ENCODE assay signal across 8 cellular contexts in the genomic region with DNA sequence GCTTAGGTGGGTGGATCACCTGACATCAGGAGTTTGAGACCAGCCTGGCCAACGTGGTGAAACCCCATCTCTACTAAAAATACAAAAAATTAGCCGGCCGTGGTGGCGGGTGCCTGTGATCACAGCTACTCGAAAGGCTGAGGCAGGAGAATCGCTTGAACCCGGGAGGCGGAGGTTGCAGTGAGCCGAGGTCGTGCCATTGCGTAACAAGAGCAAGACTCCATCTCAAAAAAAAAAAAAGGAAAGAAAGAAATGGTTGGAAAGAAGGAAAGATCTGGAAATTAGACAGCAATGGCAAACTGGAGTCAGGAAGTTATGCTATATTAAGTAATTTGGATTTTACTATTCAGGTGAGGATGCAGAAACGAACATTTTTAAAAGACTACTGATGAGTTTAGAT. TPM values are rescaled to one million over a fixed set of nuclear protein-coding genes. Genes with fewer than 3 reads are reported as not detected.
DNase-seq lines count a peak whose midpoint lies in the region; ATAC-seq, FAIRE-seq and TF ChIP-seq lines count a peak whose summit lies in the region.
"Not testable (repeated sequence)": the region's sequence is repeated elsewhere in the genome, so short reads cannot be mapped to it uniquely, and the experiment has no call there.

No MANE protein-coding gene starts in this region.

- intact Hi-C loops in IMR-90 (cut with micrococcal nuclease), result not testable (repeated sequence)

- in situ Hi-C loops in IMR-90 (cut with MboI; ENCODE audit: low sequenced_read_pairs), result not testable (repeated sequence)

- not testable (repeated sequence) for H3K23ac ChIP-seq in IMR-90 (ENCODE audit: low read depth, low read length)

- peak overlapping the region in 1 of 11 experiments; percentile 71; a peak in 2 of 22 replicates for H3K9ac ChIP-seq in BLaER1 treated with 17β-estradiol and CSF1 and Interleukin-3, amounts not matched to agents 10 nM and 100 nM
- H3K9ac ChIP-seq in IMR-90 (ENCODE audit: low read depth, low read length); astrocyte (ENCODE audit: low read length): not testable (repeated sequence)

- H4K8ac ChIP-seq in IMR-90 (ENCODE audit: low read depth in 2 of 2, low read length in 2 of 2), result not testable (repeated sequence)

- not testable (repeated sequence) for H2BK20ac ChIP-seq in IMR-90 (ENCODE audit: low read depth, low read length)

- 90% methylated on average over 2 of the region's 12 CpGs; no CpG with 5 or more reads in 1 of the 2 experiments for WGBS in IMR-90 (ENCODE audit: extremely low coverage in 2 of 2, insufficient read length in 1 of 2), 2 experiments

- peaks cover 20% of the 10 kb centered on the region for H3K4me1 Mint-ChIP-seq in activated CD4-positive, alpha-beta memory T cell treated with anti-CD3 and anti-CD28 coated beads, Interleukin-2, amount 10 ng/mL, durations not matched to agents 7 days and 5 days
- H3K4me1 Mint-ChIP-seq in activated naive CD4-positive, alpha-beta T cell treated with anti-CD3 and anti-CD28 coated beads, Interleukin-2, amount 10 ng/mL, durations not matched to agents 7 days and 5 days, result peaks cover 20% of the 10 kb centered on the region
- H3K4me1 Mint-ChIP-seq in astrocyte (ENCODE audit: low read depth, unreplicated experiment) (peaks cover 20% of the 10 kb centered on the region), chondrocyte (ENCODE audit: low read depth) (peaks cover 18% of the 10 kb centered on the region)
- peaks cover 13 to 32% (median 22%) of the 10 kb centered on the region in 4 donors for H3K4me1 Mint-ChIP-seq in naive thymus-derived CD8-positive, alpha-beta T cell
- H3K4me1 Mint-ChIP-seq in stimulated activated memory B cell treated with anti-CD40 and anti-IgM and Interleukin-4, amounts not matched to agents 10 μg/mL and 1 μg/mL and 100 μg/mL, for 72 hours, result peaks cover 38% of the 10 kb centered on the region

- H3K18ac ChIP-seq in IMR-90 (ENCODE audit: low read depth, low read length), result not testable (repeated sequence)

- not testable (repeated sequence) for H2BK120ac ChIP-seq in IMR-90 (ENCODE audit: low read depth, low read length)

- not testable (repeated sequence) for H3K9me1 ChIP-seq in IMR-90 (ENCODE audit: insufficient read depth, low read length)

- H3K27me3 Mint-ChIP-seq in activated CD4-positive, alpha-beta memory T cell treated with anti-CD3 and anti-CD28 coated beads, Interleukin-2, amount 10 ng/mL, durations not matched to agents 7 days and 5 days; activated naive CD4-positive, alpha-beta T cell treated with anti-CD3 and anti-CD28 coated beads, Interleukin-2, amount 10 ng/mL, durations not matched to agents 7 days and 5 days; astrocyte (ENCODE audit: low read depth, unreplicated experiment); chondrocyte (ENCODE audit: low read depth); naive thymus-derived CD8-positive, alpha-beta T cell; stimulated activated memory B cell treated with anti-CD40 and anti-IgM and Interleukin-4, amounts not matched to agents 10 μg/mL and 1 μg/mL and 100 μg/mL, for 72 hours: not testable (repeated sequence)

- peaks cover 29 to 94% (median 77%) of the 10 kb centered on the region in 10 experiments for H3K4me1 ChIP-seq in BLaER1 treated with 17β-estradiol and CSF1 and Interleukin-3, amounts not matched to agents 10 nM and 100 nM
- H3K4me1 ChIP-seq in IMR-90 (ENCODE audit: control insufficient read depth, insufficient read depth, low read length), result not testable (repeated sequence)
- H3K4me1 ChIP-seq in astrocyte (ENCODE audit: insufficient read depth, low read length), result peaks cover 18% of the 10 kb centered on the region

- H4K5ac ChIP-seq in IMR-90 (ENCODE audit: low read depth, low read length), result not testable (repeated sequence)

- H2BK15ac ChIP-seq in IMR-90 (ENCODE audit: low read depth, low read length), result not testable (repeated sequence)

- not testable (repeated sequence) for H3K27me3 ChIP-seq in BLaER1 treated with 17β-estradiol and CSF1 and Interleukin-3, amounts not matched to agents 10 nM and 100 nM; IMR-90 (ENCODE audit: control insufficient read depth, insufficient read depth, low read length); astrocyte (ENCODE audit: insufficient read depth, low read length)

- not testable (repeated sequence) for BruUV-seq in IMR-90 (replicated peaks; lab: Mats Ljungman, UMichigan)

- H3K56ac ChIP-seq in IMR-90 (ENCODE audit: extremely low read depth, insufficient read depth, low read length), result not testable (repeated sequence)

- H3K4me3 ChIP-seq in BLaER1 treated with 17β-estradiol and CSF1 and Interleukin-3, amounts not matched to agents 10 nM and 100 nM; IMR-90 (ENCODE audit: insufficient read depth, low read depth, low read length); astrocyte (ENCODE audit: insufficient read depth, low read depth, low read length): not testable (repeated sequence)

- H3K27ac Mint-ChIP-seq in activated CD4-positive, alpha-beta memory T cell treated with anti-CD3 and anti-CD28 coated beads, Interleukin-2, amount 10 ng/mL, durations not matched to agents 7 days and 5 days, result peak overlapping the region; percentile 34
- H3K27ac Mint-ChIP-seq in activated naive CD4-positive, alpha-beta T cell treated with anti-CD3 and anti-CD28 coated beads, Interleukin-2, amount 10 ng/mL, durations not matched to agents 7 days and 5 days, result peak overlapping the region; percentile 69
- H3K27ac Mint-ChIP-seq in astrocyte (ENCODE audit: unreplicated experiment) (peak overlapping the region; percentile 44), chondrocyte (ENCODE audit: unreplicated experiment) (peak overlapping the region; percentile 25)
- peak overlapping the region in 8 of 10 donors; percentile 21 to 98 (median 69) for H3K27ac Mint-ChIP-seq in naive thymus-derived CD8-positive, alpha-beta T cell
- peak overlapping the region; percentile 88 for H3K27ac Mint-ChIP-seq in stimulated activated memory B cell treated with anti-CD40 and anti-IgM and Interleukin-4, amounts not matched to agents 10 μg/mL and 1 μg/mL and 100 μg/mL, for 72 hours

- H3K9me3 Mint-ChIP-seq in activated CD4-positive, alpha-beta memory T cell treated with anti-CD3 and anti-CD28 coated beads, Interleukin-2, amount 10 ng/mL, durations not matched to agents 7 days and 5 days; activated naive CD4-positive, alpha-beta T cell treated with anti-CD3 and anti-CD28 coated beads, Interleukin-2, amount 10 ng/mL, durations not matched to agents 7 days and 5 days; astrocyte (ENCODE audit: unreplicated experiment); chondrocyte (ENCODE audit: low read depth); naive thymus-derived CD8-positive, alpha-beta T cell; stimulated activated memory B cell treated with anti-CD40 and anti-IgM and Interleukin-4, amounts not matched to agents 10 μg/mL and 1 μg/mL and 100 μg/mL, for 72 hours: not testable (repeated sequence)

- H4K20me1 ChIP-seq in BLaER1 treated with 17β-estradiol and CSF1 and Interleukin-3, amounts not matched to agents 10 nM and 100 nM; IMR-90 (ENCODE audit: insufficient read depth, low read length); astrocyte (ENCODE audit: insufficient read depth, low read length): not testable (repeated sequence)

- POLR2A ChIA-PET in IMR-90 (lab: Charles Lee; ENCODE audit: unreplicated experiment); activated CD4-positive, alpha-beta memory T cell treated with anti-CD3 and anti-CD28 coated beads, Interleukin-2, amount 10 ng/mL, durations not matched to agents 7 days and 5 days (lab: Charles Lee): not testable (repeated sequence)
- POLR2A ChIA-PET in naive thymus-derived CD8-positive, alpha-beta T cell (lab: Charles Lee), result interaction anchor here (0.6 kb wide), 1 partner anchor 28 kb away, joined by 4 read pairs; no protein-coding TSS in a partner anchor

- DNase-seq in IMR-90; activated CD4-positive, alpha-beta memory T cell treated with anti-CD3 and anti-CD28 coated beads, Interleukin-2, amount 10 ng/mL, durations not matched to agents 7 days and 5 days; activated naive CD4-positive, alpha-beta T cell treated with anti-CD3 and anti-CD28 coated beads, Interleukin-2, amount 10 ng/mL, durations not matched to agents 7 days and 5 days; astrocyte (ENCODE audit: low read depth); chondrocyte (ENCODE audit: low spot score); naive thymus-derived CD8-positive, alpha-beta T cell: not testable (repeated sequence)

- H3K79me1 ChIP-seq in IMR-90 (ENCODE audit: low read depth in 1 of 2, low read length in 2 of 2), result peaks cover 0 to 12% of the 10 kb centered on the region in 2 experiments; a peak in 1 of 4 replicates

- TF ChIP-seq POLR2A in IMR-90 (IDR thresholded peaks at IDR 0.05; ENCODE audit: low read depth, low read length), result not testable (repeated sequence)

- H3K4me2 ChIP-seq in BLaER1 treated with 17β-estradiol and CSF1 and Interleukin-3, amounts not matched to agents 10 nM and 100 nM, result peak overlapping the region in 10 of 11 experiments; percentile 58 to 96 (median 82); a peak in 17 of 22 replicates
- not testable (repeated sequence) for H3K4me2 ChIP-seq in IMR-90 (ENCODE audit: low read depth, low read length); astrocyte (ENCODE audit: low read length)

- peaks cover 65 to 88% (median 76%) of the 10 kb centered on the region in 11 experiments for H3K36me3 ChIP-seq in BLaER1 treated with 17β-estradiol and CSF1 and Interleukin-3, amounts not matched to agents 10 nM and 100 nM
- peaks cover 15% of the 10 kb centered on the region for H3K36me3 ChIP-seq in IMR-90 (ENCODE audit: control insufficient read depth, insufficient read depth, low read length)
- not testable (repeated sequence) for H3K36me3 ChIP-seq in astrocyte (ENCODE audit: insufficient read depth, low read length)

- peaks cover 0 to 20% (median 0%) of the 10 kb centered on the region in 11 experiments; a peak in 2 of 22 replicates for H3K9me3 ChIP-seq in BLaER1 treated with 17β-estradiol and CSF1 and Interleukin-3, amounts not matched to agents 10 nM and 100 nM (replicated peaks in 1 of 11)
- not testable (repeated sequence) for H3K9me3 ChIP-seq in IMR-90 (ENCODE audit: control insufficient read depth, insufficient read depth, low read length); astrocyte (ENCODE audit: insufficient read depth, low read depth, low read length)

- not testable (repeated sequence) for H3K4me3 Mint-ChIP-seq in activated CD4-positive, alpha-beta memory T cell treated with anti-CD3 and anti-CD28 coated beads, Interleukin-2, amount 10 ng/mL, durations not matched to agents 7 days and 5 days; activated naive CD4-positive, alpha-beta T cell treated with anti-CD3 and anti-CD28 coated beads, Interleukin-2, amount 10 ng/mL, durations not matched to agents 7 days and 5 days; astrocyte (ENCODE audit: unreplicated experiment); chondrocyte (ENCODE audit: unreplicated experiment); naive thymus-derived CD8-positive, alpha-beta T cell; stimulated activated memory B cell treated with anti-CD40 and anti-IgM and Interleukin-4, amounts not matched to agents 10 μg/mL and 1 μg/mL and 100 μg/mL, for 72 hours

- dilution Hi-C loops in IMR-90 (cut with HindIII; ENCODE audit: low sequenced_read_pairs, unreplicated experiment), result not testable (repeated sequence)

- TF ChIP-seq RAD21 in IMR-90 (IDR thresholded peaks at IDR 0.05; ENCODE audit: low read length), result not testable (repeated sequence)

- H3K36me3 Mint-ChIP-seq in activated CD4-positive, alpha-beta memory T cell treated with anti-CD3 and anti-CD28 coated beads, Interleukin-2, amount 10 ng/mL, durations not matched to agents 7 days and 5 days (ENCODE audit: low read depth), result peaks cover 65% of the 10 kb centered on the region
- peaks cover 69% of the 10 kb centered on the region for H3K36me3 Mint-ChIP-seq in activated naive CD4-positive, alpha-beta T cell treated with anti-CD3 and anti-CD28 coated beads, Interleukin-2, amount 10 ng/mL, durations not matched to agents 7 days and 5 days
- peaks cover 11% of the 10 kb centered on the region for H3K36me3 Mint-ChIP-seq in astrocyte (ENCODE audit: low read depth, unreplicated experiment)
- H3K36me3 Mint-ChIP-seq in chondrocyte (ENCODE audit: low read depth), result peaks cover 26% of the 10 kb centered on the region
- peaks cover 0 to 83% (median 25%) of the 10 kb centered on the region in 3 donors for H3K36me3 Mint-ChIP-seq in naive thymus-derived CD8-positive, alpha-beta T cell
- H3K36me3 Mint-ChIP-seq in stimulated activated memory B cell treated with anti-CD40 and anti-IgM and Interleukin-4, amounts not matched to agents 10 μg/mL and 1 μg/mL and 100 μg/mL, for 72 hours, result peaks cover 73% of the 10 kb centered on the region

- peak overlapping the region in 7 of 11 experiments; percentile 68 to 98 (median 81); a peak in 11 of 22 replicates for H3K27ac ChIP-seq in BLaER1 treated with 17β-estradiol and CSF1 and Interleukin-3, amounts not matched to agents 10 nM and 100 nM
- H3K27ac ChIP-seq in IMR-90 (ENCODE audit: insufficient read depth, low read length); astrocyte (ENCODE audit: low read depth, low read length): not testable (repeated sequence)

- H3K79me2 ChIP-seq in astrocyte (ENCODE audit: insufficient read depth, low read length), result not testable (repeated sequence)

- FAIRE-seq in astrocyte (lab: Jason Lieb, UNC), result not testable (repeated sequence)

- not testable (repeated sequence) for H2BK5ac ChIP-seq in IMR-90 (ENCODE audit: low read depth, low read length, poor library complexity, severe bottlenecking)

- not testable (repeated sequence) for H2AK5ac ChIP-seq in IMR-90 (ENCODE audit: low read depth, low read length)

- not testable (repeated sequence) for H3K14ac ChIP-seq in IMR-90 (replicated peaks; ENCODE audit: low read depth, low read length)

- not testable (repeated sequence) for ATAC-seq in IMR-90 (ENCODE audit: low read depth); naive thymus-derived CD8-positive, alpha-beta T cell; stimulated activated memory B cell treated with anti-CD40 and anti-IgM and Interleukin-4, amounts not matched to agents 10 μg/mL and 1 μg/mL and 100 μg/mL, for 72 hours

- not testable (repeated sequence) for H2AK9ac ChIP-seq in IMR-90 (replicated peaks; ENCODE audit: low read depth, low read length, poor library complexity)

- TF ChIP-seq CTCF in IMR-90 (conservative IDR thresholded peaks at IDR 0.05; ENCODE audit: low read depth, low read length); astrocyte (IDR thresholded peaks at IDR 0.05; ENCODE audit: insufficient read depth, low read depth, low read length); chondrocyte (IDR thresholded peaks at IDR 0.05): not testable (repeated sequence)

- CTCF ChIA-PET in IMR-90 (lab: Yijun Ruan, JAX), result interaction anchor here (1.7 kb wide), 1 partner anchor 170 kb away, joined by 4 read pairs; no protein-coding TSS in a partner anchor
- CTCF ChIA-PET in activated CD4-positive, alpha-beta memory T cell treated with anti-CD3 and anti-CD28 coated beads, Interleukin-2, amount 10 ng/mL, durations not matched to agents 7 days and 5 days (lab: Charles Lee), result interaction anchor here (0.8 to 1.7 kb wide), 3 partner anchors 9 to 177 kb away, joined by 3 to 5 read pairs (median 4); no protein-coding TSS in a partner anchor
- CTCF ChIA-PET in activated naive CD4-positive, alpha-beta T cell treated with anti-CD3 and anti-CD28 coated beads, Interleukin-2, amount 10 ng/mL, durations not matched to agents 7 days and 5 days (lab: Charles Lee), result interaction anchor here (0.8 to 1.2 kb wide), 2 partner anchors 171 to 176 kb away, joined by 3 read pairs; no protein-coding TSS in a partner anchor

- not testable (repeated sequence) for H3K4ac ChIP-seq in IMR-90 (ENCODE audit: low read depth, low read length)

- not testable (repeated sequence) for H4K91ac ChIP-seq in IMR-90 (ENCODE audit: insufficient read depth, low read depth, low read length)

- H2AFZ ChIP-seq in IMR-90 (replicated peaks; ENCODE audit: low read length, poor library complexity); astrocyte (ENCODE audit: low read depth, low read length): not testable (repeated sequence)

RNA-seq across cellular contexts. Expression of a gene that starts 31.1 kb away (rescaled TPM):
- total RNA-seq in IMR-90 (2012; rRNA removed) (under 0.01 and 0.18 TPM in 2 replicates), astrocyte (0.75 and 0.82 TPM in 2 replicates), chondrocyte (1.1 to 2.8 TPM (median 1.3 TPM) in 3 replicates)
- polyA plus RNA-seq in IMR-90 (2012; rRNA removed), result 0.67 and 0.80 TPM in 2 replicates
- 0.13 and 0.66 TPM in 2 replicates for polyA plus RNA-seq in IMR-90 (2012; cell fraction: cytosol; rRNA removed)
- polyA plus RNA-seq in IMR-90 (2012; cell fraction: nucleus; rRNA removed; ENCODE audit: low replicate concordance), result 2.9 and 4.4 TPM in 2 replicates
- 1 to 10 TPM; 4.1 to 4.5 TPM for total RNA-seq in activated CD4-positive, alpha-beta memory T cell treated with anti-CD3 and anti-CD28 coated beads, Interleukin-2, amount 10 ng/mL, durations not matched to agents 7 days and 5 days
- total RNA-seq in naive thymus-derived CD8-positive, alpha-beta T cell, result 1 to 10 TPM; 2.5 to 2.6 TPM
- not detected for polyA plus RNA-seq in naive thymus-derived CD8-positive, alpha-beta T cell

RNA-seq across cellular contexts. Expression of a gene that starts 52.6 kb away (rescaled TPM):
- total RNA-seq in IMR-90 (2012; rRNA removed) (225 and 266 TPM in 2 replicates), astrocyte (197 and 217 TPM in 2 replicates), chondrocyte (112 to 292 TPM (median 291 TPM) in 3 replicates)
- 302 and 364 TPM in 2 replicates for polyA plus RNA-seq in IMR-90 (2012; rRNA removed)
- 201 and 323 TPM in 2 replicates for polyA plus RNA-seq in IMR-90 (2012; cell fraction: cytosol; rRNA removed)
- polyA plus RNA-seq in IMR-90 (2012; cell fraction: nucleus; rRNA removed; ENCODE audit: low replicate concordance), result 303 and 511 TPM in 2 replicates
- 100 to 1,000 TPM; 224 to 244 TPM for total RNA-seq in activated CD4-positive, alpha-beta memory T cell treated with anti-CD3 and anti-CD28 coated beads, Interleukin-2, amount 10 ng/mL, durations not matched to agents 7 days and 5 days
- 10 to 100 TPM; 45.2 to 45.3 TPM for total RNA-seq in naive thymus-derived CD8-positive, alpha-beta T cell
- 10 to 100 TPM; 27.3 to 31.2 (median 28.8) TPM for polyA plus RNA-seq in naive thymus-derived CD8-positive, alpha-beta T cell

Comparison
In these comparisons a context has a peak if more than half of its experiments do, and no peak if none do; other contexts are left out.
1. H3K27ac Mint-ChIP-seq: peak in every context shown above with its lines; median percentile 88 in stimulated activated memory B cell treated with anti-CD40 and anti-IgM and Interleukin-4, amounts not matched to agents 10 μg/mL and 1 μg/mL and 100 μg/mL, for 72 hours; 69 in activated naive CD4-positive, alpha-beta T cell treated with anti-CD3 and anti-CD28 coated beads, Interleukin-2, amount 10 ng/mL, durations not matched to agents 7 days and 5 days; 69 in naive thymus-derived CD8-positive, alpha-beta T cell; 44 in astrocyte; 34 in activated CD4-positive, alpha-beta memory T cell treated with anti-CD3 and anti-CD28 coated beads, Interleukin-2, amount 10 ng/mL, durations not matched to agents 7 days and 5 days; 25 in chondrocyte.